ENCODE assay signal across 15 cellular contexts in the genomic region with DNA sequence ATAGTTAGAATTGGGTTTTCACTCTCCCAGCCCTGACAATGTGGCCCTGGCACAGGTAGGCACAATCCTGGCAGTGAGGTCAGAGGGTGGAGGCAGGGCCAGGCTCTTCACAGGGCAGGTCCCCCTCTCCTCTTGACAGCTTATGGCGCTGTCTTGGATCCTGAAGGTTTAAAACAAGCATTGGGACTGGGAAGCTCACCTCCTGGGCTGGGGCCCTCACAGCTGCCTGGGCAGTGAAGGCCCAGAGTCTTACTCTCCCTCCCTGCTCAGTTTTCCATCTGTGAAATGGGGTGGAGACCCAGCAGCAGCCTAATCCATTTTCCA. TPM values are rescaled to one million over a fixed set of nuclear protein-coding genes. Genes with fewer than 3 reads are reported as not detected.
DNase-seq lines count a peak whose midpoint lies in the region; ATAC-seq and TF ChIP-seq lines count a peak whose summit lies in the region.
"Had no signal": no experiment of that assay in that cellular context is flagged by ENCODE, and none has a peak within 500 bp of the region (broad histone marks: within the 10 kb centered on the region; RNA-seq: fewer than 3 reads in every experiment).

No MANE protein-coding gene starts in this region.

- no peak overlapping the region for H4K91ac ChIP-seq in mesenchymal stem cell (ENCODE audit: low read length)

- no peak overlapping the region for H2AFZ ChIP-seq in mesenchymal stem cell (ENCODE audit: low read depth, low read length)
- H2AFZ ChIP-seq: neural progenitor cell had no signal

- H3K36me3 Mint-ChIP-seq in activated CD4-positive, alpha-beta memory T cell treated with anti-CD3 and anti-CD28 coated beads for 36 hours: peaks cover 53% of the 10 kb centered on the region
- H3K36me3 Mint-ChIP-seq in activated CD4-positive, alpha-beta memory T cell treated with anti-CD3 and anti-CD28 coated beads, Interleukin-2, amount 10 ng/mL, durations not matched to agents 7 days and 5 days (ENCODE audit: low read depth): peaks cover 77% of the 10 kb centered on the region
- H3K36me3 Mint-ChIP-seq in T-cell: peaks cover 50% of the 10 kb centered on the region

- peak overlapping the region; percentile 46 for H3K27ac ChIP-seq in layer of hippocampus (ENCODE audit: low read depth, low read length)
- peak overlapping the region; percentile 66 to 74 for H3K27ac ChIP-seq in thoracic aorta
- H3K27ac ChIP-seq in mesenchymal stem cell (ENCODE audit: low read length, poor library complexity, severe bottlenecking): no peak overlapping the region
- H3K27ac ChIP-seq: neural progenitor cell, suprapubic skin had no signal

- no peak overlapping the region for H2BK5ac ChIP-seq in mesenchymal stem cell (ENCODE audit: low read depth, low read length, poor library complexity, severe bottlenecking)

- H2BK120ac ChIP-seq in mesenchymal stem cell (ENCODE audit: low read depth, low read length): no peak overlapping the region

- no peak overlapping the region for H3K4me3 ChIP-seq in thoracic aorta
- no peak overlapping the region for H3K4me3 ChIP-seq in mesenchymal stem cell (ENCODE audit: insufficient read depth in 1 of 2, low read depth in 1 of 2, low read length in 2 of 2)
- H3K4me3 ChIP-seq: neural progenitor cell, SJCRH30, suprapubic skin had no signal

- intact Hi-C loops in activated CD4-positive, alpha-beta memory T cell treated with anti-CD3 and anti-CD28 coated beads for 36 hours (cut with micrococcal nuclease): no loop called here

- DNase-seq in activated CD4-positive, alpha-beta memory T cell treated with anti-CD3 and anti-CD28 coated beads for 36 hours: no peak
- no peak for DNase-seq in activated CD4-positive, alpha-beta memory T cell treated with anti-CD3 and anti-CD28 coated beads, Interleukin-2, amount 10 ng/mL, durations not matched to agents 7 days and 5 days
- no peak for DNase-seq in T-cell
- no peak for DNase-seq in thoracic aorta (ENCODE audit: low spot score)
- DNase-seq in mesenchymal stem cell: no peak
- DNase-seq in HK-2 (ENCODE audit: unreplicated experiment): no peak
- DNase-seq in NCI-H1092 (lab: John Stamatoyannopoulos, UW): no peak
- DNase-seq: NCI-H2029 treated with DMSO at 0.1 percent for 48 hours, retina, SJCRH30, T-helper 9 cell had no signal

- H3K79me1 ChIP-seq in mesenchymal stem cell (replicated peaks; ENCODE audit: low read length, poor library complexity, severe bottlenecking): peaks cover under 1% of the 10 kb centered on the region

- WGBS in mesenchymal stem cell: 100% methylated on average over 1 of the region's 1 CpG

- ATAC-seq in T-cell (replicated peaks in 1 of 4) (no peak), thoracic aorta (ENCODE audit: insufficient number of reproducible peaks, low FRiP score, low read depth) (no peak)

- H3K36me3 ChIP-seq in thoracic aorta (peaks cover 30% of the 10 kb centered on the region), mesenchymal stem cell (ENCODE audit: control insufficient read depth in 1 of 2, insufficient read depth in 2 of 2, low read depth in 1 of 2, low read length in 2 of 2) (peaks cover 10 to 21% of the 10 kb centered on the region in 2 experiments)
- H3K36me3 ChIP-seq: neural progenitor cell had no signal

- H3K4me1 ChIP-seq in thoracic aorta (ENCODE audit: control insufficient read depth in 1 of 2, low read depth in 2 of 2) (peaks cover 31 to 63% of the 10 kb centered on the region in 2 donors), mesenchymal stem cell (ENCODE audit: control insufficient read depth, insufficient read depth, low read depth, low read length) (peaks cover 1% of the 10 kb centered on the region)

- POLR2A ChIA-PET in activated CD4-positive, alpha-beta memory T cell treated with anti-CD3 and anti-CD28 coated beads for 36 hours (lab: Charles Lee): interaction anchor here (1.4 to 1.5 kb wide), 2 partner anchors 16 to 23 kb away, joined by 3 to 10 read pairs; no protein-coding TSS in a partner anchor
- POLR2A ChIA-PET in activated CD4-positive, alpha-beta memory T cell treated with anti-CD3 and anti-CD28 coated beads, Interleukin-2, amount 10 ng/mL, durations not matched to agents 7 days and 5 days (lab: Charles Lee): interaction anchor here (0.9 to 3.4 kb wide), 3 partner anchors 11 to 21 kb away, joined by 3 to 41 read pairs (median 4); partner anchors contain the start of gene LBH
- POLR2A ChIA-PET in T-cell (lab: Charles Lee): interaction anchor here in 1 of 2 donors (1.0 to 1.2 kb wide), 2 partner anchors 18 to 22 kb away, joined by 3 to 4 read pairs; no protein-coding TSS in a partner anchor

- H3K14ac ChIP-seq in mesenchymal stem cell (ENCODE audit: low read length in 2 of 2): peak overlapping the region in 1 of 2 experiments; percentile 92

- H3K27me3 ChIP-seq in layer of hippocampus (ENCODE audit: control insufficient read depth, insufficient read depth, low read length): no peaks in the 10 kb centered on the region
- no peaks in the 10 kb centered on the region for H3K27me3 ChIP-seq in thoracic aorta (replicated peaks; ENCODE audit: insufficient read depth)
- H3K27me3 ChIP-seq in mesenchymal stem cell (ENCODE audit: control insufficient read depth in 1 of 2, insufficient read depth in 1 of 2, low read length in 2 of 2): peaks cover 0 to 6% of the 10 kb centered on the region in 2 experiments
- H3K27me3 ChIP-seq: neural progenitor cell, SJCRH30, suprapubic skin had no signal

- no peak overlapping the region for H4K8ac ChIP-seq in mesenchymal stem cell (ENCODE audit: low read length)

- H2BK12ac ChIP-seq in mesenchymal stem cell (ENCODE audit: low read length in 2 of 2): peak overlapping the region in 1 of 2 experiments; percentile 80

- peaks cover 12% of the 10 kb centered on the region for H3K9me3 Mint-ChIP-seq in activated CD4-positive, alpha-beta memory T cell treated with anti-CD3 and anti-CD28 coated beads for 36 hours
- peaks cover 7% of the 10 kb centered on the region for H3K9me3 Mint-ChIP-seq in activated CD4-positive, alpha-beta memory T cell treated with anti-CD3 and anti-CD28 coated beads, Interleukin-2, amount 10 ng/mL, durations not matched to agents 7 days and 5 days
- no peaks in the 10 kb centered on the region for H3K9me3 Mint-ChIP-seq in T-cell
- H3K9me3 Mint-ChIP-seq: memory B cell, neural progenitor cell had no signal

- peak overlapping the region; percentile 92 for H3K27ac Mint-ChIP-seq in activated CD4-positive, alpha-beta memory T cell treated with anti-CD3 and anti-CD28 coated beads for 36 hours
- H3K27ac Mint-ChIP-seq in activated CD4-positive, alpha-beta memory T cell treated with anti-CD3 and anti-CD28 coated beads, Interleukin-2, amount 10 ng/mL, durations not matched to agents 7 days and 5 days: no peak overlapping the region
- H3K27ac Mint-ChIP-seq in T-cell: peak overlapping the region; percentile 94 to 99
- H3K27ac Mint-ChIP-seq: memory B cell, neural progenitor cell had no signal

- H3K4me3 Mint-ChIP-seq in activated CD4-positive, alpha-beta memory T cell treated with anti-CD3 and anti-CD28 coated beads for 36 hours: no peak overlapping the region
- no peak overlapping the region for H3K4me3 Mint-ChIP-seq in activated CD4-positive, alpha-beta memory T cell treated with anti-CD3 and anti-CD28 coated beads, Interleukin-2, amount 10 ng/mL, durations not matched to agents 7 days and 5 days
- peak overlapping the region in 1 of 3 donors; percentile 78 for H3K4me3 Mint-ChIP-seq in T-cell
- H3K4me3 Mint-ChIP-seq: memory B cell, neural progenitor cell had no signal

- H3K27me3 Mint-ChIP-seq in activated CD4-positive, alpha-beta memory T cell treated with anti-CD3 and anti-CD28 coated beads for 36 hours: no peaks in the 10 kb centered on the region
- no peaks in the 10 kb centered on the region for H3K27me3 Mint-ChIP-seq in activated CD4-positive, alpha-beta memory T cell treated with anti-CD3 and anti-CD28 coated beads, Interleukin-2, amount 10 ng/mL, durations not matched to agents 7 days and 5 days
- no peaks in the 10 kb centered on the region for H3K27me3 Mint-ChIP-seq in T-cell
- H3K27me3 Mint-ChIP-seq: memory B cell had no signal

- CTCF ChIA-PET in activated CD4-positive, alpha-beta memory T cell treated with anti-CD3 and anti-CD28 coated beads for 36 hours (lab: Charles Lee): interaction anchor here (0.9 to 10.8 kb wide), 2 partner anchors 10 to 16 kb away, joined by 3 to 103 read pairs; no protein-coding TSS in a partner anchor
- CTCF ChIA-PET in activated CD4-positive, alpha-beta memory T cell treated with anti-CD3 and anti-CD28 coated beads, Interleukin-2, amount 10 ng/mL, durations not matched to agents 7 days and 5 days (lab: Charles Lee): interaction anchor here (1.0 kb wide), 1 partner anchor 457 kb away, joined by 3 read pairs; no protein-coding TSS in a partner anchor
- CTCF ChIA-PET in T-cell (lab: Charles Lee): interaction anchor here (0.6 to 1.6 kb wide), 5 partner anchors 10 to 167 kb away, joined by 3 to 6 read pairs (median 3); no protein-coding TSS in a partner anchor

- H3K9ac ChIP-seq in mesenchymal stem cell (ENCODE audit: low read length): no peak overlapping the region
- H3K9ac ChIP-seq: neural progenitor cell had no signal

- H3K4me1 Mint-ChIP-seq in activated CD4-positive, alpha-beta memory T cell treated with anti-CD3 and anti-CD28 coated beads for 36 hours (ENCODE audit: low read depth): peaks cover 92% of the 10 kb centered on the region
- peaks cover 72% of the 10 kb centered on the region for H3K4me1 Mint-ChIP-seq in activated CD4-positive, alpha-beta memory T cell treated with anti-CD3 and anti-CD28 coated beads, Interleukin-2, amount 10 ng/mL, durations not matched to agents 7 days and 5 days
- peaks cover 97 to 98% (median 98%) of the 10 kb centered on the region in 3 donors for H3K4me1 Mint-ChIP-seq in T-cell

- no peak for TF ChIP-seq CTCF in thoracic aorta (IDR thresholded peaks at IDR 0.05)

- no peak overlapping the region for H3K4ac ChIP-seq in mesenchymal stem cell (ENCODE audit: low read depth in 1 of 2, low read length in 2 of 2)

- peak overlapping the region in 1 of 2 experiments; percentile 83 for H3K18ac ChIP-seq in mesenchymal stem cell (ENCODE audit: low read depth in 1 of 2, low read length in 2 of 2)

- no peak overlapping the region for H2BK15ac ChIP-seq in mesenchymal stem cell (ENCODE audit: low read depth, poor library complexity, severe bottlenecking)

- H3K4me2 ChIP-seq in mesenchymal stem cell (ENCODE audit: low read length, poor library complexity, severe bottlenecking): no peak overlapping the region
- H3K4me2 ChIP-seq: neural progenitor cell had no signal

- H3K9me3 ChIP-seq in thoracic aorta: no peaks in the 10 kb centered on the region
- H3K9me3 ChIP-seq in mesenchymal stem cell (ENCODE audit: control insufficient read depth, low read length): no peaks in the 10 kb centered on the region
- H3K9me3 ChIP-seq: SJCRH30, suprapubic skin had no signal

- H2AK5ac ChIP-seq in mesenchymal stem cell (ENCODE audit: low read length, severe bottlenecking): no peak overlapping the region

- H3K23ac ChIP-seq in mesenchymal stem cell (ENCODE audit: low read length in 2 of 2): no peak overlapping the region

RNA-seq across cellular contexts. Expression of gene LBH, which starts 23.3 kb away (rescaled TPM):
- 100 to 1,000 TPM; 109 to 112 TPM for total RNA-seq in activated CD4-positive, alpha-beta memory T cell treated with anti-CD3 and anti-CD28 coated beads for 36 hours
- 100 to 1,000 TPM; 105 to 110 TPM for total RNA-seq in activated CD4-positive, alpha-beta memory T cell treated with anti-CD3 and anti-CD28 coated beads, Interleukin-2, amount 10 ng/mL, durations not matched to agents 7 days and 5 days
- 100 to 1,000 TPM; 209 to 386 (median 323) TPM for total RNA-seq in T-cell
- 100 to 1,000 TPM; 121 to 210 TPM for total RNA-seq in thoracic aorta
- 76.4 TPM for polyA plus RNA-seq in mesenchymal stem cell (2013, experiment 1 of 2)
- 77.4 TPM for polyA plus RNA-seq in mesenchymal stem cell (2013, experiment 2 of 2)
